Comparison of ENCODE assay signal across 13 cellular contexts in genomic region chr2:205696541-205697441, GRCh38. TPM values are rescaled to one million over a fixed set of nuclear protein-coding genes. Genes with fewer than 3 reads are reported as not detected.
DNase-seq lines count a peak whose midpoint lies in the region; ATAC-seq and TF ChIP-seq lines count a peak whose summit lies in the region.
"Had no signal": no experiment of that assay in that cellular context is flagged by ENCODE, and none has a peak within 500 bp of the region (broad histone marks: within the 10 kb centered on the region; RNA-seq: fewer than 3 reads in every experiment).

No MANE protein-coding gene starts in this region.

- H3K27ac Mint-ChIP-seq in glutamatergic neuron (ENCODE audit: unreplicated experiment): no peak overlapping the region
- peak overlapping the region; percentile 41 for H3K27ac Mint-ChIP-seq in osteocyte (ENCODE audit: unreplicated experiment)
- H3K27ac Mint-ChIP-seq: T-helper 1 cell treated with Interleukin-12 subunit alpha and Interleukin-12 subunit beta and Interleukin-4 antibody, amounts not matched to agents 30 μg/mL and 1 μg/mL, for 36 hours had no signal

- H3K4me3 Mint-ChIP-seq in glutamatergic neuron (ENCODE audit: unreplicated experiment) (no peak overlapping the region), osteocyte (ENCODE audit: unreplicated experiment) (no peak overlapping the region)
- H3K4me3 Mint-ChIP-seq: T-helper 1 cell treated with Interleukin-12 subunit alpha and Interleukin-12 subunit beta and Interleukin-4 antibody, amounts not matched to agents 30 μg/mL and 1 μg/mL, for 36 hours had no signal

- CTCF ChIA-PET in SK-N-SH (lab: Yijun Ruan, JAX): interaction anchor here (1.0 to 1.9 kb wide), 4 partner anchors 77 to 825 kb away, joined by 3 to 6 read pairs (median 3); no protein-coding TSS in a partner anchor

- ATAC-seq in GM18502 (IDR thresholded peaks at IDR 0.05; ENCODE audit: poor library complexity, unreplicated experiment) (no peak), HG02938 (IDR thresholded peaks at IDR 0.05; ENCODE audit: unreplicated experiment) (no peak)

- H3K9me3 ChIP-seq in SK-N-SH: no peaks in the 10 kb centered on the region
- H3K9me3 ChIP-seq: ovary had no signal

- TF ChIP-seq CTCF in SK-N-SH (IDR thresholded peaks at IDR 0.05) (peak; percentile 67), glutamatergic neuron (IDR thresholded peaks at IDR 0.05; ENCODE audit: partially characterized antibody, unreplicated experiment) (no peak), osteocyte (IDR thresholded peaks at IDR 0.05) (peak; percentile 55)

- no peaks in the 10 kb centered on the region for H4K20me1 ChIP-seq in SK-N-SH (ENCODE audit: insufficient read depth)

- peaks cover 16 to 59% of the 10 kb centered on the region in 2 experiments for H3K4me1 ChIP-seq in SK-N-SH (ENCODE audit: control insufficient read depth in 1 of 2, insufficient read depth in 2 of 2, low read depth in 1 of 2, low read length in 1 of 2)

- H3K36me3 Mint-ChIP-seq in glutamatergic neuron (ENCODE audit: unreplicated experiment) (no peaks in the 10 kb centered on the region), osteocyte (ENCODE audit: unreplicated experiment) (peaks cover 12% of the 10 kb centered on the region)

- H3K36me3 ChIP-seq in SK-N-SH (replicated peaks in 1 of 2; ENCODE audit: control insufficient read depth in 1 of 2, insufficient read depth in 2 of 2, low read length in 1 of 2): peaks cover 5 to 11% of the 10 kb centered on the region in 2 experiments
- H3K36me3 ChIP-seq: ovary had no signal

- H3K9me2 ChIP-seq in SK-N-SH: no peaks in the 10 kb centered on the region

- no peak overlapping the region for H3K4me3 ChIP-seq in SK-N-SH (ENCODE audit: low read depth in 2 of 2, low read length in 1 of 2)
- H3K4me3 ChIP-seq: ovary had no signal

- POLR2A ChIA-PET in SK-N-SH (lab: Yijun Ruan, JAX): no interaction called here

- H2AFZ ChIP-seq in SK-N-SH (ENCODE audit: low read depth): no peak overlapping the region

- peak overlapping the region; percentile 32 for H3K4me2 ChIP-seq in SK-N-SH

- peak; percentile 64 for TF ChIP-seq RAD21 in SK-N-SH (IDR thresholded peaks at IDR 0.05; ENCODE audit: low read length)

- H3K27me3 ChIP-seq in SK-N-SH (ENCODE audit: insufficient read depth): no peaks in the 10 kb centered on the region
- H3K27me3 ChIP-seq: ovary had no signal

- peak; percentile 90 for DNase-seq in EH (ENCODE audit: low read depth)
- DNase-seq in SK-N-SH: peak; percentile 30
- DNase-seq in glutamatergic neuron: peak; percentile 41
- no peak for DNase-seq in osteocyte (ENCODE audit: extremely low spot score, unreplicated experiment)
- DNase-seq in D341Med (ENCODE audit: low spot score): no peak
- no peak for DNase-seq in activated T-cell treated with anti-CD3 and anti-CD28 coated beads, Interleukin-2, amount 50 U/mL, for 48 hours
- DNase-seq: activated effector memory CD4-positive, alpha-beta T cell treated with anti-CD3 and anti-CD28 coated beads, Interleukin-2, amount 50 U/mL, for 16 hours; DMS153; NCI-H1436 treated with DMSO at 0.1 percent for 48 hours had no signal

- H3K27me3 Mint-ChIP-seq in glutamatergic neuron (ENCODE audit: unreplicated experiment): peaks cover 7% of the 10 kb centered on the region
- no peaks in the 10 kb centered on the region for H3K27me3 Mint-ChIP-seq in osteocyte (ENCODE audit: unreplicated experiment)

- 31% methylated on average over 10 of the region's 10 CpGs for WGBS in SK-N-SH (ENCODE audit: low lambda C conversion rate)

- H3K27ac ChIP-seq in SK-N-SH (ENCODE audit: low read depth in 2 of 2, low read length in 1 of 2): peak overlapping the region; percentile 1 to 98

- peaks cover 69% of the 10 kb centered on the region for H3F3A ChIP-seq in SK-N-SH (replicated peaks; ENCODE audit: insufficient read depth)

- peak overlapping the region; percentile 47; the same call in 1 of the 2 replicates for H3K9ac ChIP-seq in SK-N-SH

- peak in 1 of 2 experiments; percentile 10; a peak in 1 of 4 replicates for TF ChIP-seq EP300 in SK-N-SH (IDR thresholded peaks at IDR 0.05; ENCODE audit: borderline replicate concordance in 1 of 2, low read depth in 1 of 2, low read length in 1 of 2)

- H3K79me2 ChIP-seq in SK-N-SH (ENCODE audit: insufficient read depth): peaks cover 60% of the 10 kb centered on the region

- H3K9me3 Mint-ChIP-seq in glutamatergic neuron (ENCODE audit: unreplicated experiment) (peaks cover 2% of the 10 kb centered on the region), osteocyte (ENCODE audit: unreplicated experiment) (no peaks in the 10 kb centered on the region)
- H3K9me3 Mint-ChIP-seq: T-helper 1 cell treated with Interleukin-12 subunit alpha and Interleukin-12 subunit beta and Interleukin-4 antibody, amounts not matched to agents 30 μg/mL and 1 μg/mL, for 36 hours had no signal

- peaks cover 11% of the 10 kb centered on the region for H3K4me1 Mint-ChIP-seq in glutamatergic neuron (ENCODE audit: low read depth, unreplicated experiment)
- H3K4me1 Mint-ChIP-seq in osteocyte (ENCODE audit: unreplicated experiment): peaks cover 82% of the 10 kb centered on the region

TF ChIP-seq in SK-N-SH, 30 proteins besides CTCF, POLR2A, EP300 and RAD21:
- TF ChIP-seq POLR2AphosphoS5 (IDR thresholded peaks at IDR 0.05; ENCODE audit: low read depth, low read length) (no peak), SMC3 (IDR thresholded peaks at IDR 0.05; ENCODE audit: low read depth, low read length) (peak; percentile 45), SIN3A (IDR thresholded peaks at IDR 0.05; ENCODE audit: borderline replicate concordance, low read depth, low read length) (no peak)
- TF ChIP-seq, protein P1, sequence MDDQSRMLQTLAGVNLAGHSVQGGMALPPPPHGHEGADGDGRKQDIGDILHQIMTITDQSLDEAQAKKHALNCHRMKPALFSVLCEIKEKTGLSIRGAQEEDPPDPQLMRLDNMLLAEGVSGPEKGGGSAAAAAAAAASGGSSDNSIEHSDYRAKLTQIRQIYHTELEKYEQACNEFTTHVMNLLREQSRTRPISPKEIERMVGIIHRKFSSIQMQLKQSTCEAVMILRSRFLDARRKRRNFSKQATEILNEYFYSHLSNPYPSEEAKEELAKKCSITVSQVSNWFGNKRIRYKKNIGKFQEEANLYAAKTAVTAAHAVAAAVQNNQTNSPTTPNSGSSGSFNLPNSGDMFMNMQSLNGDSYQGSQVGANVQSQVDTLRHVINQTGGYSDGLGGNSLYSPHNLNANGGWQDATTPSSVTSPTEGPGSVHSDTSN (IDR thresholded peaks at IDR 0.05): peak; percentile 39

RNA-seq across cellular contexts. Expression of gene NRP2, which starts 14.5 kb away (rescaled TPM):
- 66.9 and 68.8 TPM in 2 replicates for polyA plus RNA-seq in SK-N-SH (2012; rRNA removed)
- 47.4 and 57.6 TPM in 2 replicates for polyA plus RNA-seq in SK-N-SH (2012; cell fraction: cytosol; rRNA removed)
- polyA plus RNA-seq in SK-N-SH (2012; cell fraction: nucleus; rRNA removed): 48.8 and 59.3 TPM in 2 replicates
- 89.0 TPM for total RNA-seq in glutamatergic neuron (ENCODE audit: unreplicated experiment)
- 52.4 and 58.4 TPM in 2 replicates for total RNA-seq in osteocyte

Comparison
In these comparisons a context has a peak if more than half of its experiments do, and no peak if none do; other contexts are left out.
1. DNase-seq: peak in EH (single experiment), SK-N-SH (single experiment) and glutamatergic neuron (single experiment); none in osteocyte (single experiment), D341Med (single experiment) and activated T-cell treated with anti-CD3 and anti-CD28 coated beads, Interleukin-2, amount 50 U/mL, for 48 hours (0 of 2).